In the genomic region with DNA sequence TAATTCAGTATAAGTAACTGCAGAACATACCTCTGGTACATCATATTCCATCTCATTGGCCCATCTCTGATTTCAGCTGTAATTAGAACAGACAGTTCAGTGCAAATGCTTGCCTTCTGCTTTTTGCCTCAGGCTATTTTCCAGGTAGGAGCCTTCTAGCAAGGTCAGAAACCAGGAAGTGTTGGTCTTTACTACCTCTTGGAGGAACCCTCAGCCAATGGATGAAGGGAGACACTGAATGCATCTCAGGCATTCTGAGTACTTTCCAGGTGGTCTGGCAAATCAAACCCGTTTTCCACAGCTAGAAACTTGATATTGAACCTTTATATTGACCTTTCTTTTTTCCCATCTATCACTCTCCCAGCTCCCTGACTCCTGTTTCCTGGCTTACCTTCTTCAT, we compare ENCODE assay signal across 31 cellular contexts.
"Had no signal": no experiment of that assay in that cellular context is flagged by ENCODE, and none has a peak within 500 bp of the region (broad histone marks: within the 10 kb centered on the region; RNA-seq: fewer than 3 reads in every experiment).

No MANE protein-coding gene starts in this region.

- ATAC-seq: activated CD4-positive, CD25-positive, alpha-beta regulatory T cell treated with anti-CD3 and anti-CD28 coated beads, Interleukin-2, amount 50 U/mL, for 24 hours; body of pancreas; effector memory CD8-positive, alpha-beta T cell; gastroesophageal sphincter; left lobe of liver; lower lobe of right lung; natural killer cell had no signal

- H3K4me1 ChIP-seq: adrenal gland, body of pancreas, gastroesophageal sphincter, lower lobe of right lung, neural progenitor cell, parathyroid adenoma, tibial nerve had no signal

- DNase-seq: activated CD4-positive, alpha-beta T cell treated with anti-CD3 and anti-CD28 coated beads for 48 hours; activated CD4-positive, alpha-beta T cell treated with anti-CD3 and anti-CD28 coated beads, Interleukin-2, amount 50 U/mL, for 48 hours; activated CD8-positive, alpha-beta memory T cell treated with anti-CD3 and anti-CD28 coated beads for 24 hours; activated effector memory CD4-positive, alpha-beta T cell treated with anti-CD3 and anti-CD28 coated beads, Interleukin-2, amount 50 U/mL, for 16 hours; activated naive CD4-positive, alpha-beta T cell treated with anti-CD3 and anti-CD28 coated beads for 36 hours; activated naive CD8-positive, alpha-beta T cell treated with anti-CD3 and anti-CD28 coated beads for 36 hours; adrenal gland; aorta; body of pancreas; dorsolateral prefrontal cortex; effector memory CD8-positive, alpha-beta T cell; erythroblast; immature natural killer cell; lower lobe of right lung; mesenchymal stem cell; natural killer cell; occipital lobe; psoas muscle; stimulated activated CD4-positive, alpha-beta T cell treated with anti-CD3 and anti-CD28 coated beads, Interleukin-2, amount 100 ng/mL, for 24 hours; stimulated activated naive CD4-positive, alpha-beta T cell; T-helper 9 cell had no signal

- H3K9ac ChIP-seq: neural progenitor cell, parathyroid adenoma had no signal

- H3K9me3 ChIP-seq: adrenal gland, body of pancreas, gastroesophageal sphincter, lower lobe of right lung, psoas muscle, tibial nerve had no signal

- H3K4me3 ChIP-seq: adrenal gland, body of pancreas, coronary artery, dorsolateral prefrontal cortex, gastroesophageal sphincter, hepatocyte, lower lobe of right lung, neural progenitor cell, psoas muscle, smooth muscle cell, tibial nerve had no signal

- H3K4me2 ChIP-seq: hepatocyte, neural progenitor cell, smooth muscle cell had no signal

- H3K27me3 ChIP-seq: adrenal gland, body of pancreas, dorsolateral prefrontal cortex, gastroesophageal sphincter, hepatocyte, neural progenitor cell, tibial nerve had no signal

- H3K79me2 ChIP-seq: hepatocyte, parathyroid adenoma had no signal

- H2AFZ ChIP-seq: hepatocyte, neural progenitor cell, parathyroid adenoma had no signal

- H3K27ac ChIP-seq: adrenal gland, body of pancreas, coronary artery, gastroesophageal sphincter, hepatocyte, lower lobe of right lung, neural progenitor cell, parathyroid adenoma, psoas muscle, tibial nerve, VCaP had no signal

- H3K36me3 ChIP-seq: adrenal gland, gastroesophageal sphincter, lower lobe of right lung, neural progenitor cell, tibial nerve had no signal
